ENCODE assay signal across 8 cellular contexts in genomic region chr3:119239421-119239820, GRCh38. TPM values are rescaled to one million over a fixed set of nuclear protein-coding genes. Genes with fewer than 3 reads are reported as not detected.
DNase-seq lines count a peak whose midpoint lies in the region; ATAC-seq and TF ChIP-seq lines count a peak whose summit lies in the region.

No MANE protein-coding gene starts in this region.

- WGBS in testis, 2 donors: 30 to 41% methylated on average over 3 of the region's 3 CpGs

- no peak for TF ChIP-seq POLR2A in testis (IDR thresholded peaks at IDR 0.05)

- no peaks in the 10 kb centered on the region for H3K27me3 Mint-ChIP-seq in dendritic cell treated with granulocyte-macrophage colony-stimulating factor and Interleukin-4, amounts not matched to agents 40 ng/mL and 50 ng/mL, for 4 days
- no peaks in the 10 kb centered on the region for H3K27me3 Mint-ChIP-seq in neural crest cell (ENCODE audit: low read depth)

- H3K4me3 Mint-ChIP-seq in dendritic cell treated with granulocyte-macrophage colony-stimulating factor and Interleukin-4, amounts not matched to agents 40 ng/mL and 50 ng/mL, for 4 days: peak overlapping the region; percentile 83
- H3K4me3 Mint-ChIP-seq in neural crest cell: peak overlapping the region; percentile 69

- no peaks in the 10 kb centered on the region for H3K27me3 ChIP-seq in DND-41 (ENCODE audit: insufficient read depth, low read length, poor library complexity)
- H3K27me3 ChIP-seq in testis: no peaks in the 10 kb centered on the region

- H2AFZ ChIP-seq in DND-41 (ENCODE audit: low read depth, low read length): no peak overlapping the region

- no peak overlapping the region for H3K27ac ChIP-seq in DND-41 (ENCODE audit: low read length)
- peak overlapping the region in 1 of 2 donors; percentile 95 for H3K27ac ChIP-seq in testis

- intact Hi-C loops in dendritic cell treated with granulocyte-macrophage colony-stimulating factor and Interleukin-4, amounts not matched to agents 40 ng/mL and 50 ng/mL, for 4 days (cut with micrococcal nuclease): no loop called here
- intact Hi-C loops in mucosa of descending colon (cut with DNase I, micrococcal nuclease): no loop called here
- intact Hi-C loops in testis (cut with DNase I; ENCODE audit: low total_unique reads): no loop called here

- H3K4me1 Mint-ChIP-seq in dendritic cell treated with granulocyte-macrophage colony-stimulating factor and Interleukin-4, amounts not matched to agents 40 ng/mL and 50 ng/mL, for 4 days (ENCODE audit: low read depth): peaks cover 17% of the 10 kb centered on the region
- peaks cover 18% of the 10 kb centered on the region for H3K4me1 Mint-ChIP-seq in neural crest cell

- H3K9me3 ChIP-seq in DND-41 (ENCODE audit: insufficient read depth, low read length, severe bottlenecking): no peaks in the 10 kb centered on the region
- no peaks in the 10 kb centered on the region for H3K9me3 ChIP-seq in mucosa of descending colon
- H3K9me3 ChIP-seq in testis: no peaks in the 10 kb centered on the region

- H3K9ac ChIP-seq in DND-41 (ENCODE audit: low read depth, low read length): peak overlapping the region; percentile 90; the same call in 1 of the 2 replicates

- ATAC-seq in DND-41 (ENCODE audit: insufficient read depth, low read depth) (no peak), mucosa of descending colon (no peak)

- no peak for TF ChIP-seq CTCF in DND-41 (IDR thresholded peaks at IDR 0.05; ENCODE audit: borderline replicate concordance, extremely low read depth, low read length, poor library complexity, severe bottlenecking)
- TF ChIP-seq CTCF in neural crest cell (conservative IDR thresholded peaks at IDR 0.05): no peak
- no peak for TF ChIP-seq CTCF in mucosa of descending colon (IDR thresholded peaks at IDR 0.05)
- TF ChIP-seq CTCF in testis (IDR thresholded peaks at IDR 0.05): no peak

- H3K27ac Mint-ChIP-seq in dendritic cell treated with granulocyte-macrophage colony-stimulating factor and Interleukin-4, amounts not matched to agents 40 ng/mL and 50 ng/mL, for 4 days: peak overlapping the region; percentile 87
- H3K27ac Mint-ChIP-seq in neural crest cell (ENCODE audit: unreplicated experiment): no peak overlapping the region

- peak overlapping the region; percentile 98 for H3K4me2 ChIP-seq in DND-41 (ENCODE audit: insufficient read depth, low read length)

- H3K36me3 ChIP-seq in DND-41 (ENCODE audit: insufficient read depth, low read length): peaks cover 16% of the 10 kb centered on the region
- H3K36me3 ChIP-seq in mucosa of descending colon (ENCODE audit: low read depth): no peaks in the 10 kb centered on the region
- H3K36me3 ChIP-seq in testis (ENCODE audit: low read depth, missing control alignments): no peaks in the 10 kb centered on the region

- H3K4me1 ChIP-seq in DND-41 (ENCODE audit: insufficient read depth, low read length) (peaks cover 32% of the 10 kb centered on the region), mucosa of descending colon (ENCODE audit: low read depth) (peaks cover 26% of the 10 kb centered on the region), testis (no peaks in the 10 kb centered on the region)

- H3K4me3 ChIP-seq in DND-41 (ENCODE audit: low read depth in 1 of 2, low read length in 2 of 2) (peak overlapping the region in 1 of 2 experiments; percentile 92; a peak in 2 of 4 replicates), mucosa of descending colon (no peak overlapping the region), testis (peak overlapping the region in 1 of 2 donors; percentile 90)

- H3K36me3 Mint-ChIP-seq in dendritic cell treated with granulocyte-macrophage colony-stimulating factor and Interleukin-4, amounts not matched to agents 40 ng/mL and 50 ng/mL, for 4 days (ENCODE audit: low read depth): peaks cover 21% of the 10 kb centered on the region
- no peaks in the 10 kb centered on the region for H3K36me3 Mint-ChIP-seq in neural crest cell (ENCODE audit: low read depth)

- no peaks in the 10 kb centered on the region for H4K20me1 ChIP-seq in DND-41 (ENCODE audit: insufficient read depth, low read length)

- H3K9me3 Mint-ChIP-seq in dendritic cell treated with granulocyte-macrophage colony-stimulating factor and Interleukin-4, amounts not matched to agents 40 ng/mL and 50 ng/mL, for 4 days: no peaks in the 10 kb centered on the region
- H3K9me3 Mint-ChIP-seq in neural crest cell: peaks cover 4% of the 10 kb centered on the region

- H3K79me2 ChIP-seq in DND-41 (ENCODE audit: insufficient read depth, low read length): peaks cover 15% of the 10 kb centered on the region

- DNase-seq in DND-41: no peak
- DNase-seq in NAMALWA (ENCODE audit: low spot score): peak; percentile 24
- DNase-seq in neural crest cell (ENCODE audit: low read depth, low spot score): no peak
- no peak for DNase-seq in anterior cingulate cortex (lab: John Stamatoyannopoulos, UW)
- no peak for DNase-seq in mucosa of descending colon
- no peak for DNase-seq in testis
- no peak for DNase-seq in NCI-H2107 (lab: John Stamatoyannopoulos, UW)

RNA-seq across cellular contexts. Expression of gene B4GALT4, which starts 1.3 kb away (rescaled TPM):
- total RNA-seq in neural crest cell (12.0 and 12.1 TPM in 2 replicates), mucosa of descending colon (10 to 100 TPM; 35.0 to 73.9 (median 58.9) TPM), testis (10 to 100 TPM; 13.5 to 19.4 TPM)
- polyA plus RNA-seq in testis (ENCODE audit: insufficient read depth, low read depth, low replicate concordance): 17.7 TPM

RNA-seq across cellular contexts. Expression of gene ARHGAP31, which starts 54.8 kb away (rescaled TPM):
- total RNA-seq in neural crest cell (5.4 and 6.3 TPM in 2 replicates), mucosa of descending colon (10 to 100 TPM in 2 of 3 donors, 1 to 10 TPM in 1; 7.7 to 25.8 (median 11.8) TPM), testis (1 to 10 TPM; 5.2 to 5.6 TPM)
- 6.2 TPM for polyA plus RNA-seq in testis (ENCODE audit: insufficient read depth, low read depth, low replicate concordance)
